In genomic region chr12:122147514-122148290, GRCh38 we compare ENCODE assay signal across 17 cellular contexts. TPM values are rescaled to one million over a fixed set of nuclear protein-coding genes. Genes with fewer than 3 reads are reported as not detected.
DNase-seq lines count a peak whose midpoint lies in the region; ATAC-seq and TF ChIP-seq lines count a peak whose summit lies in the region.
"Had no signal": no experiment of that assay in that cellular context is flagged by ENCODE, and none has a peak within 500 bp of the region (broad histone marks: within the 10 kb centered on the region; RNA-seq: fewer than 3 reads in every experiment).

No MANE protein-coding gene starts in this region.

- no peak overlapping the region for H3K4me3 ChIP-seq in CD8-positive, alpha-beta T cell (ENCODE audit: low read depth, low read length)
- H3K4me3 ChIP-seq in H7 (ENCODE audit: insufficient read depth, low read depth, low read length) (no peak overlapping the region), osteoblast (ENCODE audit: insufficient read depth, low read length) (no peak overlapping the region)
- H3K4me3 ChIP-seq: MG63, Peyer's patch had no signal

- intact Hi-C loops in CD8-positive, alpha-beta T cell (cut with DNase I, micrococcal nuclease), result no loop called here

- no peak overlapping the region for H3K27ac ChIP-seq in CD8-positive, alpha-beta T cell (ENCODE audit: low read depth, low read length)
- no peak overlapping the region for H3K27ac ChIP-seq in osteoblast (ENCODE audit: low read depth, low read length)
- H3K27ac ChIP-seq: Peyer's patch had no signal

- H3K9me3 Mint-ChIP-seq in CD8-positive, alpha-beta T cell, result no peaks in the 10 kb centered on the region
- H3K9me3 Mint-ChIP-seq: CD4-positive, CD25-positive, alpha-beta regulatory T cell had no signal

- H3K9me3 ChIP-seq in CD8-positive, alpha-beta T cell (ENCODE audit: low read length), result no peaks in the 10 kb centered on the region
- no peaks in the 10 kb centered on the region for H3K9me3 ChIP-seq in osteoblast (ENCODE audit: low read depth, low read length)
- H3K9me3 ChIP-seq: MG63, Peyer's patch had no signal

- no peaks in the 10 kb centered on the region for H3K27me3 ChIP-seq in CD8-positive, alpha-beta T cell (ENCODE audit: insufficient read depth, low read length)
- H3K27me3 ChIP-seq in H7 (ENCODE audit: control insufficient read depth, insufficient read depth, low read length) (no peaks in the 10 kb centered on the region), osteoblast (ENCODE audit: insufficient read depth, low read length) (peaks cover 4% of the 10 kb centered on the region)
- H3K27me3 ChIP-seq: MG63, Peyer's patch had no signal

- H3K36me3 Mint-ChIP-seq in CD8-positive, alpha-beta T cell, result peaks cover 12% of the 10 kb centered on the region

- peak overlapping the region; percentile 69 for H3K27ac Mint-ChIP-seq in CD8-positive, alpha-beta T cell
- H3K27ac Mint-ChIP-seq: CD4-positive, CD25-positive, alpha-beta regulatory T cell had no signal

- ATAC-seq in CD8-positive, alpha-beta T cell, result no peak
- ATAC-seq in left lobe of liver (peak; percentile 12), GM21515 (IDR thresholded peaks at IDR 0.05; ENCODE audit: unreplicated experiment) (no peak)

- H3K4me3 Mint-ChIP-seq in CD8-positive, alpha-beta T cell, result no peak overlapping the region
- H3K4me3 Mint-ChIP-seq: CD4-positive, CD25-positive, alpha-beta regulatory T cell had no signal

- H3K36me3 ChIP-seq in CD8-positive, alpha-beta T cell (ENCODE audit: insufficient read depth, low read length), result peaks cover 7% of the 10 kb centered on the region
- peaks cover 7% of the 10 kb centered on the region for H3K36me3 ChIP-seq in H7 (replicated peaks; ENCODE audit: control insufficient read depth, insufficient read depth, low read length)
- peaks cover 9% of the 10 kb centered on the region for H3K36me3 ChIP-seq in osteoblast (ENCODE audit: insufficient read depth, low read length)

- H3K4me1 ChIP-seq in CD8-positive, alpha-beta T cell (ENCODE audit: insufficient read depth, low read length), result no peaks in the 10 kb centered on the region
- no peaks in the 10 kb centered on the region for H3K4me1 ChIP-seq in osteoblast (ENCODE audit: insufficient read depth, low read length)
- H3K4me1 ChIP-seq: Peyer's patch had no signal

- POLR2A ChIA-PET in CD8-positive, alpha-beta T cell (lab: Charles Lee), result interaction anchor here (0.6 to 0.8 kb wide), 2 partner anchors 10 to 102 kb away, joined by 3 read pairs; no protein-coding TSS in a partner anchor

- no peak overlapping the region for H2AFZ ChIP-seq in osteoblast (ENCODE audit: low read length)

- CTCF ChIA-PET in CD8-positive, alpha-beta T cell (lab: Charles Lee), result interaction anchor here (1.5 to 3.7 kb wide), 3 partner anchors 10 to 93 kb away, joined by 3 to 15 read pairs (median 12); no protein-coding TSS in a partner anchor

- H3K27me3 Mint-ChIP-seq in CD8-positive, alpha-beta T cell (ENCODE audit: low read depth), result no peaks in the 10 kb centered on the region
- H3K27me3 Mint-ChIP-seq: CD4-positive, CD25-positive, alpha-beta regulatory T cell had no signal

- no peaks in the 10 kb centered on the region for H3K4me1 Mint-ChIP-seq in CD8-positive, alpha-beta T cell (ENCODE audit: low read depth)

- no peaks in the 10 kb centered on the region for H3K79me2 ChIP-seq in osteoblast (ENCODE audit: insufficient read depth, low read length)

- no peak overlapping the region for H3K4me2 ChIP-seq in osteoblast (ENCODE audit: insufficient read depth, low read length)

- DNase-seq in CD8-positive, alpha-beta T cell, result no peak
- DNase-seq in H7 (peak; percentile 36), left lobe of liver (ENCODE audit: low spot score) (no peak), osteoblast (ENCODE audit: insufficient read length, low spot score, missing footprints) (peak; percentile 71), GM20000 (ENCODE audit: low spot score) (no peak), hypothalamus (lab: John Stamatoyannopoulos, UW) (no peak)
- DNase-seq: CD4-positive, CD25-positive, alpha-beta regulatory T cell; DMS79; MG63; NCI-H1105 treated with DMSO at 0.1 percent for 48 hours; NCI-H187 treated with DMSO at 0.1 percent for 48 hours; NCI-H2171; NCI-H510A; Peyer's patch; SHP77 had no signal

- TF ChIP-seq CTCF in CD8-positive, alpha-beta T cell (IDR thresholded peaks at IDR 0.05), result no peak
- TF ChIP-seq CTCF in osteoblast (IDR thresholded peaks at IDR 0.05; ENCODE audit: extremely low read depth, low read depth, low read length), result no peak
- TF ChIP-seq CTCF in GM20000 (IDR thresholded peaks at IDR 0.05; ENCODE audit: extremely low read depth, missing control alignments), result no peak

- no peaks in the 10 kb centered on the region for H4K20me1 ChIP-seq in osteoblast (ENCODE audit: insufficient read depth, low read length)

RNA-seq across cellular contexts. Expression of gene IL31, which starts 26.3 kb away (rescaled TPM):
- not detected for total RNA-seq in CD8-positive, alpha-beta T cell
- total RNA-seq in H7 (2014; rRNA removed; shearing (Covaris generic)), result not detected in 2 replicates
- total RNA-seq in left lobe of liver (not detected), osteoblast (not detected in 2 replicates)
- total RNA-seq: CD4-positive, CD25-positive, alpha-beta regulatory T cell; H4; Peyer's patch had no signal

RNA-seq across cellular contexts. Expression of gene LRRC43, which starts 35.2 kb away (rescaled TPM):
- under 1 TPM; 0.38 to 0.39 TPM for total RNA-seq in CD8-positive, alpha-beta T cell
- total RNA-seq in H7 (2014; rRNA removed; shearing (Covaris generic)), result 0.22 TPM in 1 of 2 replicates, not detected in the other
- 0.35 TPM for total RNA-seq in left lobe of liver
- 1.8 and 2.9 TPM in 2 replicates for total RNA-seq in osteoblast
- total RNA-seq: CD4-positive, CD25-positive, alpha-beta regulatory T cell; H4; Peyer's patch had no signal

RNA-seq across cellular contexts. Expression of gene B3GNT4, which starts 55.8 kb away (rescaled TPM):
- total RNA-seq in CD8-positive, alpha-beta T cell, result not detected
- 0.45 and 0.63 TPM in 2 replicates for total RNA-seq in H7 (2014; rRNA removed; shearing (Covaris generic))
- not detected for total RNA-seq in left lobe of liver
- not detected in 2 replicates for total RNA-seq in osteoblast
- total RNA-seq: CD4-positive, CD25-positive, alpha-beta regulatory T cell had no signal

Comparison
In these comparisons a context has a peak if more than half of its experiments do, and no peak if none do; other contexts are left out.
1. DNase-seq: peak in H7 (single experiment) and osteoblast (single experiment); none in CD8-positive, alpha-beta T cell (0 of 7), left lobe of liver (single experiment), GM20000 (single experiment) and hypothalamus (0 of 51).